Comparison of ENCODE assay signal across 9 cellular contexts in the genomic region with DNA sequence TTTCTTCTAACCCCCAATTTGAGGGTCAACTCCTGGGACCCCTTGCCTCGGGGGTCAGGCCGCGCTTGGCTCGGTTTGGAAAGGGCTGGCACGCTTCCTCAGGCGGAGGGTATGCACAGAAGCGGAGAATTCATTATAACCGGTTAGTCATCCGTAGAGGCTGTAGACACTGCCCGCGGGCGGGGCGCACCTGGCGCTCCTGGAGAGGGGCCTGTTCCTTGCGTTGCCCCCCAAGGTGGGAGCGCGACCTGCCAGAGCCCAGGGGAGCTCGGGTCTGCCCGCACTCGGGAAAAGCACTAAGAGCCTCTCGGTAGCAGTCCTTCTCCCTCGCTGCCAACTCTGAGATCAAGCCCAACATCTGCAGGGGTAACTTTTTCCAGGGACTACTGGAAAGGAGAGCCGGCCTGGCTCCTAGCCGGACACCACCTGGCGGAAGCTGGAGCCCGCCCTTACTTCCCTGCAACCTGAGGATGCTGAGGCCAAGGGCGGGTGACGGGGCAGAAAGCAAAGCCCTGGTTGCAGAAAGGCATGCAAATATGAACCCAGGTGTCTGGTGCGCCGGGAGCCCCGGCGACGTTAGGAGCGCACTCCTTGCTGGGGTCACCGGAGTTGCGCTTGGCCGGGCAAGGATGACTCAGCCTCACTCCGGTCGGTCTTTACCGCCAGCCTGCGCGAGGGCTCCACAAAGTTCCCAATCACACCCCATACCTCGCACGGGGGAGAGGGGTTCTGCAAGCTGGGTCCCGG. TPM values are rescaled to one million over a fixed set of nuclear protein-coding genes. Genes with fewer than 3 reads are reported as not detected.
DNase-seq lines count a peak whose midpoint lies in the region; ATAC-seq and TF ChIP-seq lines count a peak whose summit lies in the region.
"Had no signal": no experiment of that assay in that cellular context is flagged by ENCODE, and none has a peak within 500 bp of the region (broad histone marks: within the 10 kb centered on the region; RNA-seq: fewer than 3 reads in every experiment).

No MANE protein-coding gene starts in this region.

- H3K4me3 Mint-ChIP-seq in effector memory CD8-positive, alpha-beta T cell, result no peak overlapping the region

- no peak overlapping the region for H3K27ac ChIP-seq in neuronal stem cell (replicated peaks; ENCODE audit: low read length)

- no peaks in the 10 kb centered on the region for H3K36me3 ChIP-seq in neuronal stem cell (replicated peaks in 1 of 2; ENCODE audit: control insufficient read depth in 2 of 2, insufficient read depth in 2 of 2, low read length in 2 of 2)

- H2AFZ ChIP-seq in neuronal stem cell (ENCODE audit: low read length), result peak overlapping the region; percentile 84

- H3K9me3 Mint-ChIP-seq in effector memory CD8-positive, alpha-beta T cell, result peaks cover 7 to 9% of the 10 kb centered on the region in 2 donors

- H3K18ac ChIP-seq in neuronal stem cell (ENCODE audit: low read length), result peak overlapping the region; percentile 58

- peaks cover 12 to 68% (median 57%) of the 10 kb centered on the region in 3 experiments for H3K27me3 ChIP-seq in neuronal stem cell (ENCODE audit: control insufficient read depth in 3 of 3, insufficient read depth in 3 of 3, low read depth in 1 of 3, low read length in 3 of 3)

- no peak for TF ChIP-seq CTCF in cardiac fibroblast (IDR thresholded peaks at IDR 0.05; ENCODE audit: low read depth, low read length)

- H3K79me1 ChIP-seq in neuronal stem cell (ENCODE audit: low read depth, low read length), result no peaks in the 10 kb centered on the region

- DNase-seq in cardiac fibroblast (ENCODE audit: low read depth in 2 of 2), result peak; percentile 14 to 23
- DNase-seq in neuronal stem cell (ENCODE audit: low spot score), result no peak
- no peak for DNase-seq in stimulated activated CD8-positive, alpha-beta memory T cell treated with anti-CD3 and anti-CD28 coated beads, Interleukin-4, amount 100 ng/mL, for 48 hours
- DNase-seq in effector memory CD8-positive, alpha-beta T cell, result no peak
- no peak for DNase-seq in 8988T

- ATAC-seq in GM18511 (IDR thresholded peaks at IDR 0.05; ENCODE audit: unreplicated experiment) (peak; percentile 79), HG03196 (IDR thresholded peaks at IDR 0.05; ENCODE audit: unreplicated experiment) (peak; percentile 62), HG03025 (IDR thresholded peaks at IDR 0.05; ENCODE audit: low FRiP score, unreplicated experiment) (no peak)
- ATAC-seq in effector memory CD8-positive, alpha-beta T cell (replicated peaks), result no peak
- ATAC-seq: K562 had no signal

- H3K36me3 Mint-ChIP-seq in effector memory CD8-positive, alpha-beta T cell (ENCODE audit: insufficient read depth), result no peaks in the 10 kb centered on the region

- peak overlapping the region; percentile 30 for H3K9ac ChIP-seq in neuronal stem cell (ENCODE audit: low read depth, low read length, poor library complexity)

- no peak overlapping the region for H2BK120ac ChIP-seq in neuronal stem cell (ENCODE audit: low read depth, low read length)

- no CpG with 5 or more reads among the region's 45 CpGs for WGBS in neuronal stem cell (ENCODE audit: extremely low coverage in 2 of 2, insufficient read length in 2 of 2, insufficient replicate concordance in 1 of 2), 2 donors

- no peak overlapping the region for H4K91ac ChIP-seq in neuronal stem cell (ENCODE audit: low read depth, low read length, poor library complexity)

- no peak overlapping the region for H2AK5ac ChIP-seq in neuronal stem cell (ENCODE audit: low read depth, low read length)

- no peak overlapping the region for H3K14ac ChIP-seq in neuronal stem cell (ENCODE audit: low read length)

- H2BK15ac ChIP-seq in neuronal stem cell (ENCODE audit: low read length), result no peak overlapping the region

- no peak overlapping the region for H4K8ac ChIP-seq in neuronal stem cell (ENCODE audit: low read depth, low read length)

- no peak overlapping the region for H3K4ac ChIP-seq in neuronal stem cell (ENCODE audit: low read length)

- H3K4me1 ChIP-seq in neuronal stem cell (ENCODE audit: control insufficient read depth in 2 of 2, insufficient read depth in 1 of 2, low read depth in 1 of 2, low read length in 2 of 2), result peaks cover 2 to 5% of the 10 kb centered on the region in 2 donors

- H3K4me3 ChIP-seq in cardiac fibroblast (replicated peaks in 1 of 2; ENCODE audit: low read depth in 2 of 2, low read length in 2 of 2), result peak overlapping the region in 1 of 2 donors; percentile 55
- H3K4me3 ChIP-seq in neuronal stem cell (ENCODE audit: low read length in 2 of 2), result peak overlapping the region in 1 of 2 donors; percentile 80
- H3K4me3 ChIP-seq: K562 had no signal

- peaks cover 0 to 2% of the 10 kb centered on the region in 2 donors for H3K9me3 ChIP-seq in neuronal stem cell (replicated peaks in 1 of 2; ENCODE audit: control insufficient read depth in 2 of 2, insufficient read depth in 1 of 2, low read depth in 1 of 2, low read length in 2 of 2)

- H3K4me1 Mint-ChIP-seq in effector memory CD8-positive, alpha-beta T cell (ENCODE audit: low read depth in 2 of 2), result peaks cover 0 to 3% of the 10 kb centered on the region in 2 donors

- H3K27me3 Mint-ChIP-seq in effector memory CD8-positive, alpha-beta T cell, result peaks cover 36 to 80% of the 10 kb centered on the region in 2 donors

- H2BK5ac ChIP-seq in neuronal stem cell (ENCODE audit: low read length), result no peak overlapping the region

- H3K27ac Mint-ChIP-seq in effector memory CD8-positive, alpha-beta T cell, result no peak overlapping the region

- H3K4me2 ChIP-seq in neuronal stem cell (ENCODE audit: insufficient read depth, low read length, poor library complexity, severe bottlenecking), result peak overlapping the region; percentile 99

- H3K23ac ChIP-seq in neuronal stem cell (ENCODE audit: low read depth, low read length, poor library complexity), result no peak overlapping the region

- H2BK12ac ChIP-seq in neuronal stem cell (ENCODE audit: low read length), result no peak overlapping the region

RNA-seq across cellular contexts. Expression of a gene that starts 1.5 kb away (rescaled TPM):
- polyA plus RNA-seq in neuronal stem cell (2013, experiment 1 of 2), result 0.03 TPM
- 0.03 TPM for polyA plus RNA-seq in neuronal stem cell (2013, experiment 2 of 2)

Comparison
In these comparisons a context has a peak if more than half of its experiments do, and no peak if none do; other contexts are left out.
1. ATAC-seq: peak in GM18511 (single experiment) and HG03196 (single experiment); none in effector memory CD8-positive, alpha-beta T cell (single experiment) and HG03025 (single experiment).
2. DNase-seq: peak in cardiac fibroblast (2 of 2); none in neuronal stem cell (single experiment), stimulated activated CD8-positive, alpha-beta memory T cell treated with anti-CD3 and anti-CD28 coated beads, Interleukin-4, amount 100 ng/mL, for 48 hours (single experiment), effector memory CD8-positive, alpha-beta T cell (0 of 3) and 8988T (single experiment).